8 cellular contexts compared by ENCODE assay signal in the genomic region with DNA sequence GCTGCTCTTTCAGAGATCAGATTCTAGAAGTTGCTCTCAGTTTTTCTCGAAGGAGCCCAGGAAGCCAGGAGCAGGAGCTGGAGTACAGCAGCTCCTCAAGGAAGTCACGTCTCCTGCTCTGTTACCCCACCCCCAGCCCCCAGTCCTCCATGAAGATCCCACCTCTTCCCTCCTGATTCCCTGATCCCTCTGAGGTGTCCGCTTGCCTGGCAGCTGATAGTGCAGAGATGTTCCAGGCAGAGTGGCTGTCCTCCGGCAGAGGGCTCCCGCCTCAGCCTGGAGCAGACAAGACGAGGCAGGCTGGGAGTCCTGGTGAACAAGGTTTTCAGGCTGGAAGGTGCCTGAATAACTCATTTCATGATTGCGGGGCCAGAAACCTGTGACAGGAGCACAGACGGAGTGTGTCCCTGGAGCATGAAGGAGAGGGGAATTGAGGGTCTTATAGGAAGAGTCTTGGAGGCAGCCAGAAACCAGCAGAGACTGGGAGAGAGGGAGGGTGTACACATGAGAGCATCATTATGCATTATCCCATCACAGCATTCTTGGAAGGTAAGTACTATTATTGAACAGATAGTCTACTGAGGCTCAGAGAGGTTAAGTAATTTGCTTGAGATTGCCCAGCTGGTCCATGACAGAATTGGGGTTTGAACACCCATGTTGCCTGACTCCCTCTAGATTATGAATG. TPM values are rescaled to one million over a fixed set of nuclear protein-coding genes. Genes with fewer than 3 reads are reported as not detected.
DNase-seq lines count a peak whose midpoint lies in the region; ATAC-seq and TF ChIP-seq lines count a peak whose summit lies in the region.

No MANE protein-coding gene starts in this region.

- peak; percentile 24 to 66 for TF ChIP-seq CTCF in left lung (IDR thresholded peaks at IDR 0.05)

- peak in 10 of 14 donors; percentile 3 to 50 (median 20) for DNase-seq in C1 segment of cervical spinal cord (lab: John Stamatoyannopoulos, UW)
- peak; percentile 72 for DNase-seq in HK-2 (ENCODE audit: unreplicated experiment)
- DNase-seq in SK-MEL-5 (ENCODE audit: low read depth, low spot score), result peak; percentile 70
- DNase-seq in dermis microvascular lymphatic vessel endothelial cell (ENCODE audit: low read depth in 2 of 2), result peak; percentile 65 to 83
- peak; percentile 53 to 79 for DNase-seq in left lung

- peak overlapping the region; percentile 43 to 48 for H3K4me3 ChIP-seq in left lung

- intact Hi-C loops in left lung (cut with DNase I), result no loop called here

- no peak overlapping the region for H3K27ac Mint-ChIP-seq in stimulated activated memory B cell treated with anti-CD40 and anti-IgM and Interleukin-4, amounts not matched to agents 10 μg/mL and 1 μg/mL and 100 μg/mL, for 72 hours

- H3K27me3 Mint-ChIP-seq in stimulated activated memory B cell treated with anti-CD40 and anti-IgM and Interleukin-4, amounts not matched to agents 10 μg/mL and 1 μg/mL and 100 μg/mL, for 72 hours, result peaks cover 44% of the 10 kb centered on the region

- peaks cover 19% of the 10 kb centered on the region for H3K4me1 Mint-ChIP-seq in stimulated activated memory B cell treated with anti-CD40 and anti-IgM and Interleukin-4, amounts not matched to agents 10 μg/mL and 1 μg/mL and 100 μg/mL, for 72 hours

- H3K4me3 Mint-ChIP-seq in stimulated activated memory B cell treated with anti-CD40 and anti-IgM and Interleukin-4, amounts not matched to agents 10 μg/mL and 1 μg/mL and 100 μg/mL, for 72 hours, result peak overlapping the region; percentile 27

- H3K4me1 ChIP-seq in left lung, result peaks cover 18 to 42% of the 10 kb centered on the region in 2 donors

- no peaks in the 10 kb centered on the region for H3K36me3 ChIP-seq in left lung

- H3K36me3 Mint-ChIP-seq in stimulated activated memory B cell treated with anti-CD40 and anti-IgM and Interleukin-4, amounts not matched to agents 10 μg/mL and 1 μg/mL and 100 μg/mL, for 72 hours, result no peaks in the 10 kb centered on the region

- H3K9me3 ChIP-seq in left lung, result no peaks in the 10 kb centered on the region

- ATAC-seq in left lung, result peak; percentile 87
- peak; percentile 42 for ATAC-seq in stimulated activated memory B cell treated with anti-CD40 and anti-IgM and Interleukin-4, amounts not matched to agents 10 μg/mL and 1 μg/mL and 100 μg/mL, for 72 hours
- ATAC-seq in HG03095 (IDR thresholded peaks at IDR 0.05; ENCODE audit: unreplicated experiment), result no peak
- no peak for ATAC-seq in HG02852 (IDR thresholded peaks at IDR 0.05; ENCODE audit: unreplicated experiment)

- peak overlapping the region; percentile 42 to 63 for H3K27ac ChIP-seq in left lung

- H3K27me3 ChIP-seq in left lung, result peaks cover 7 to 49% of the 10 kb centered on the region in 2 donors

- H3K9me3 Mint-ChIP-seq in stimulated activated memory B cell treated with anti-CD40 and anti-IgM and Interleukin-4, amounts not matched to agents 10 μg/mL and 1 μg/mL and 100 μg/mL, for 72 hours, result no peaks in the 10 kb centered on the region

- in situ Hi-C loops in SK-MEL-5 (cut with HindIII; ENCODE audit: low pct_unique_long_range_greater_than_20kb, low sequenced_read_pairs), result no loop called here

RNA-seq across cellular contexts. Expression of a gene that starts 1.2 kb away (rescaled TPM):
- not detected in 2 replicates for total RNA-seq in SK-MEL-5 (2014; rRNA removed; shearing (Covaris generic))
- 0.20 TPM in 1 of 2 replicates, not detected in the other for polyA plus RNA-seq in SK-MEL-5 (2015; cell fraction: cytosol; rRNA removed)
- not detected in 2 replicates for polyA plus RNA-seq in SK-MEL-5 (2015; cell fraction: nucleus; rRNA removed)
- total RNA-seq in dermis microvascular lymphatic vessel endothelial cell (2.3 and 2.7 TPM in 2 replicates), left lung (1 to 10 TPM; 5.9 to 6.6 TPM)

Comparison
In these comparisons a context has a peak if more than half of its experiments do, and no peak if none do; other contexts are left out.
1. DNase-seq: peak in every context shown above with its lines; median percentile 74 in dermis microvascular lymphatic vessel endothelial cell; 72 in HK-2; 70 in SK-MEL-5; 66 in left lung; 20 in C1 segment of cervical spinal cord.
2. ATAC-seq: peak in left lung (single experiment) and stimulated activated memory B cell treated with anti-CD40 and anti-IgM and Interleukin-4, amounts not matched to agents 10 μg/mL and 1 μg/mL and 100 μg/mL, for 72 hours (single experiment); none in HG03095 (single experiment) and HG02852 (single experiment).